Comparison of ENCODE assay signal across 15 cellular contexts in the genomic region with DNA sequence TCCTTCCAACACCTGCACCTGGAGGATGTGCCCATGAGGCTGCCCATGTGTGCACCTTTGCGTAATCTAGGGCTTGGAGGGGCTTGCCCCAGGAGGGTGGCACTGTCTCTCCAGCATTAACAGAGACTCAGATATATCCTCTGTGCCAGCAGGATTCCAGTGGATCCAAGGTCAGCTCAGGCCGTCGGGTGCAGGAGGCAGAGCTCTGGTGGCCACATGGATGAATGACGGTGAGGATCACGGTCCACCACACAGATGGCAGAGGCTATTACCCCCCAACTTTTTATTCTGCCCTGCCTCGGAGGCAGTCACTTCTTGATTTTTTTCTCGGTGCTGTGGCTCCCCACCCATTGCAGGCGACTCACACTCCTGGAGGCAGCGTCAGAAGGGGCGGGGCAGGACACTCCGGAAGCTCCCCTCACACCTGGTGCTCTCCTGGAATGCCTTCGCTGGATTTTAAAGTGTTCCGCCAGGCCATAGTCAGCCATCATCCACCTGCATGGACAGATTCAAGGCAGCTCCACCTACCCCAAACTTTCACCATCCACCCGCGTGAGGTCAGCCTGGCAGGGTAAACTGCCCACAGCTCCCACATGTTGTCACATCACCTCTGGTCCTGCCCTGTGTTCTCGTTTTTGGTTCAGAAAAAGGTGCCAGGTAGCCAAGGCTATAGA.
DNase-seq lines count a peak whose midpoint lies in the region; ATAC-seq and TF ChIP-seq lines count a peak whose summit lies in the region.
"Had no signal": no experiment of that assay in that cellular context is flagged by ENCODE, and none has a peak within 500 bp of the region (broad histone marks: within the 10 kb centered on the region; RNA-seq: fewer than 3 reads in every experiment).

No MANE protein-coding gene starts in this region.

- H3K9ac ChIP-seq in BLaER1, result no peak overlapping the region
- H3K9ac ChIP-seq in endodermal cell (ENCODE audit: extremely low read depth, low read length, poor library complexity, severe bottlenecking), result no peak overlapping the region
- no peak overlapping the region for H3K9ac ChIP-seq in neural progenitor cell

- no peak overlapping the region for H3K4me3 Mint-ChIP-seq in endodermal cell
- H3K4me3 Mint-ChIP-seq in neural progenitor cell, result no peak overlapping the region
- H3K4me3 Mint-ChIP-seq: B cell; CD4-positive, alpha-beta memory T cell; HFFc6 had no signal

- H2AFZ ChIP-seq in neural progenitor cell (replicated peaks), result no peak overlapping the region

- H3K4me2 ChIP-seq in BLaER1 (peak overlapping the region; percentile 29), neural progenitor cell (no peak overlapping the region)

- H3K9me3 Mint-ChIP-seq in endodermal cell, result peaks cover 4% of the 10 kb centered on the region
- peaks cover 7% of the 10 kb centered on the region for H3K9me3 Mint-ChIP-seq in neural progenitor cell

- H3K4me1 ChIP-seq in BLaER1 (peaks cover 66% of the 10 kb centered on the region), endodermal cell (ENCODE audit: control insufficient read depth, insufficient read depth, low read length) (no peaks in the 10 kb centered on the region), neural progenitor cell (no peaks in the 10 kb centered on the region)

- no peaks in the 10 kb centered on the region for H4K20me1 ChIP-seq in BLaER1
- no peaks in the 10 kb centered on the region for H4K20me1 ChIP-seq in neural progenitor cell (ENCODE audit: low read depth)

- no peaks in the 10 kb centered on the region for H3K79me2 ChIP-seq in neural progenitor cell (ENCODE audit: low read depth)

- H3K4me3 ChIP-seq in BLaER1, result no peak overlapping the region
- H3K4me3 ChIP-seq in H7 (ENCODE audit: insufficient read depth, low read depth, low read length), result no peak overlapping the region
- no peak overlapping the region for H3K4me3 ChIP-seq in endodermal cell (ENCODE audit: low read length)
- no peak overlapping the region for H3K4me3 ChIP-seq in neural progenitor cell

- TF ChIP-seq CTCF in endodermal cell (conservative IDR thresholded peaks at IDR 0.05) (peak; percentile 37), neural progenitor cell (IDR thresholded peaks at IDR 0.05) (no peak)

- H3K27me3 ChIP-seq in BLaER1, result no peaks in the 10 kb centered on the region
- H3K27me3 ChIP-seq in H7 (ENCODE audit: control insufficient read depth, insufficient read depth, low read length), result no peaks in the 10 kb centered on the region
- no peaks in the 10 kb centered on the region for H3K27me3 ChIP-seq in endodermal cell (ENCODE audit: control insufficient read depth, insufficient read depth, low read length, poor library complexity, severe bottlenecking)
- H3K27me3 ChIP-seq in neural progenitor cell, result no peaks in the 10 kb centered on the region

- H3K9me3 ChIP-seq in BLaER1, result peaks cover 4% of the 10 kb centered on the region; the same call in 1 of the 2 replicates
- H3K9me3 ChIP-seq in endodermal cell (ENCODE audit: control insufficient read depth, low read length), result no peaks in the 10 kb centered on the region
- H3K9me3 ChIP-seq in neural progenitor cell (ENCODE audit: low read depth), result peaks cover 3% of the 10 kb centered on the region

- peaks cover 5% of the 10 kb centered on the region for H3K27me3 Mint-ChIP-seq in endodermal cell (ENCODE audit: insufficient read depth)
- H3K27me3 Mint-ChIP-seq in neural progenitor cell (ENCODE audit: insufficient read depth, low read depth), result peaks cover 3% of the 10 kb centered on the region
- H3K27me3 Mint-ChIP-seq: B cell; CD4-positive, alpha-beta memory T cell had no signal

- no peaks in the 10 kb centered on the region for H3F3A ChIP-seq in neural progenitor cell (ENCODE audit: low read depth)

- no peaks in the 10 kb centered on the region for H3K4me1 Mint-ChIP-seq in endodermal cell
- peaks cover 3% of the 10 kb centered on the region for H3K4me1 Mint-ChIP-seq in neural progenitor cell
- H3K4me1 Mint-ChIP-seq: CD4-positive, alpha-beta memory T cell had no signal

- DNase-seq in H7 (peak; percentile 41), endodermal cell (no peak), neural progenitor cell (ENCODE audit: low spot score) (no peak), mesenteric fat pad (ENCODE audit: low spot score) (no peak)
- DNase-seq: CD4-positive, alpha-beta memory T cell; COR-L47; DMS153; GOT3; HCEC 1CT; HFFc6 had no signal

- no peak overlapping the region for H3K27ac Mint-ChIP-seq in endodermal cell
- H3K27ac Mint-ChIP-seq in neural progenitor cell, result peak overlapping the region; percentile 14
- H3K27ac Mint-ChIP-seq: B cell; CD4-positive, alpha-beta memory T cell; HFFc6 had no signal

- 85 to 90% methylated on average over 11 to 15 of the region's 16 CpGs for WGBS in endodermal cell (ENCODE audit: insufficient coverage in 1 of 2, insufficient read length in 1 of 2), 2 experiments

- no peak for ATAC-seq in HG03432 (IDR thresholded peaks at IDR 0.05; ENCODE audit: unreplicated experiment)
- ATAC-seq in GM21447 (IDR thresholded peaks at IDR 0.05; ENCODE audit: unreplicated experiment), result no peak

- H3K27ac ChIP-seq in BLaER1 (0 out of 2 replicates have a peak overlapping the region, but pooled peaks have one; percentile 53), endodermal cell (ENCODE audit: low read depth, low read length) (no peak overlapping the region), neural progenitor cell (no peak overlapping the region)
- H3K27ac ChIP-seq: C4-2B had no signal

- H3K36me3 ChIP-seq in BLaER1 (no peaks in the 10 kb centered on the region), H7 (replicated peaks; ENCODE audit: control insufficient read depth, insufficient read depth, low read length) (no peaks in the 10 kb centered on the region), endodermal cell (ENCODE audit: control insufficient read depth, insufficient read depth, low read length) (no peaks in the 10 kb centered on the region), neural progenitor cell (no peaks in the 10 kb centered on the region)

- H3K36me3 Mint-ChIP-seq in endodermal cell (ENCODE audit: low read depth), result no peaks in the 10 kb centered on the region
- H3K36me3 Mint-ChIP-seq in neural progenitor cell, result no peaks in the 10 kb centered on the region
- H3K36me3 Mint-ChIP-seq: CD4-positive, alpha-beta memory T cell had no signal
